8 cellular contexts compared by ENCODE assay signal in genomic region chr6:127117979-127118504, GRCh38. TPM values are rescaled to one million over a fixed set of nuclear protein-coding genes. Genes with fewer than 3 reads are reported as not detected.
DNase-seq lines count a peak whose midpoint lies in the region; ATAC-seq and TF ChIP-seq lines count a peak whose summit lies in the region.

No MANE protein-coding gene starts in this region.

- no peaks in the 10 kb centered on the region for H3K9me3 Mint-ChIP-seq in HFFc6
- no peaks in the 10 kb centered on the region for H3K9me3 Mint-ChIP-seq in naive thymus-derived CD8-positive, alpha-beta T cell

- H3K4me3 Mint-ChIP-seq in HFFc6, result peak overlapping the region; percentile 82
- peak overlapping the region in 9 of 10 donors; percentile 25 to 77 (median 65) for H3K4me3 Mint-ChIP-seq in naive thymus-derived CD8-positive, alpha-beta T cell

- TF ChIP-seq CTCF in AG10803 (conservative IDR thresholded peaks at IDR 0.05; ENCODE audit: low read length), result no peak
- no peak for TF ChIP-seq CTCF in HFFc6 (IDR thresholded peaks at IDR 0.05)

- H3K4me3 ChIP-seq in AG10803 (ENCODE audit: low read length), result peak overlapping the region; percentile 59

- POLR2A ChIA-PET in naive thymus-derived CD8-positive, alpha-beta T cell (lab: Charles Lee), result no interaction called here

- H3K27ac Mint-ChIP-seq in HFFc6, result no peak overlapping the region
- no peak overlapping the region for H3K27ac Mint-ChIP-seq in naive thymus-derived CD8-positive, alpha-beta T cell

- peaks cover 37% of the 10 kb centered on the region for H3K27me3 Mint-ChIP-seq in HFFc6 (ENCODE audit: insufficient read depth)
- peaks cover 29 to 89% (median 53%) of the 10 kb centered on the region in 5 donors for H3K27me3 Mint-ChIP-seq in naive thymus-derived CD8-positive, alpha-beta T cell

- peaks cover 13% of the 10 kb centered on the region; the same call in 1 of the 2 replicates for H3K4me1 Mint-ChIP-seq in HFFc6 (ENCODE audit: low read depth)
- peaks cover 8 to 29% (median 28%) of the 10 kb centered on the region in 4 donors for H3K4me1 Mint-ChIP-seq in naive thymus-derived CD8-positive, alpha-beta T cell

- ATAC-seq in naive thymus-derived CD8-positive, alpha-beta T cell, result no peak
- ATAC-seq in HG03039 (IDR thresholded peaks at IDR 0.05; ENCODE audit: unreplicated experiment) (no peak), HG03196 (IDR thresholded peaks at IDR 0.05; ENCODE audit: unreplicated experiment) (no peak)

- DNase-seq in AG10803 (ENCODE audit: low read depth), result no peak
- no peak for DNase-seq in HFFc6
- DNase-seq in ecto neural progenitor cell (ENCODE audit: low spot score), result peak; percentile 62
- DNase-seq in naive thymus-derived CD8-positive, alpha-beta T cell, result no peak
- DNase-seq in NCI-H524 treated with DMSO at 0.1 percent for 48 hours (lab: John Stamatoyannopoulos, UW), result no peak
- no peak for DNase-seq in AML-193 (lab: John Stamatoyannopoulos, UW)

- no peaks in the 10 kb centered on the region for H3K36me3 Mint-ChIP-seq in HFFc6 (ENCODE audit: low read depth)
- H3K36me3 Mint-ChIP-seq in naive thymus-derived CD8-positive, alpha-beta T cell, result no peaks in the 10 kb centered on the region

RNA-seq across cellular contexts. Expression of gene RSPO3, which starts 0.4 kb away (rescaled TPM):
- not detected for total RNA-seq in HFFc6 (2021; fragmentation: NEBNext Ultra II Directional; extraction: Animal tissue kit (Norgen Biotek cat#: 25700))
- not detected for total RNA-seq in naive thymus-derived CD8-positive, alpha-beta T cell
- not detected for polyA plus RNA-seq in naive thymus-derived CD8-positive, alpha-beta T cell
